In the genomic region with DNA sequence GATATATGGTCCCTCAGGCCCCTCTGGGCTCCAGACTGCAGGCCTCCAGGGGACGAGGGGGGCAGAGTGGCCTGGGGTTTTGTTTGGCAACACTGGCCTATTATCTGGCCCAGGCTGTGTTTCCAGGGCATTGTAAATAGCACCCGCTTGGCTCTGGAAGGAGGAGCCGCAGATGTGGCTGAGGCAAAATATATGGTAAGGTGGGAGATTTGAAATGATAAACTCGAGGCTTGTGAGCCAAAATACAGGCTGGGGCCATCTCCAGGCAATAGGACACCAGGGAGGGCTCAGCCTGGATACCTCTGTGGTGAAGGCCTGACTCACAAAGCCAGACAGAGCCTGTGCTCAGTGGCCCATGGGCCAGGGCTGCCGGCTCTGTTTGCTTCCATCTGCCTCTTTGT, we compare ENCODE assay signal across 12 cellular contexts. TPM values are rescaled to one million over a fixed set of nuclear protein-coding genes. Genes with fewer than 3 reads are reported as not detected.
A peak's percentile ranks its signal among the peaks of the same experiment; 100 is the strongest.
DNase-seq lines count a peak whose midpoint lies in the region; ATAC-seq and TF ChIP-seq lines count a peak whose summit lies in the region.
"Had no signal": no experiment of that assay in that cellular context is flagged by ENCODE, and none has a peak within 500 bp of the region (broad histone marks: within the 10 kb centered on the region; RNA-seq: fewer than 3 reads in every experiment).

No MANE protein-coding gene starts in this region.

- no peaks in the 10 kb centered on the region for H3K36me3 Mint-ChIP-seq in CD14-positive monocyte

- no peak for TF ChIP-seq CTCF in CD14-positive monocyte (IDR thresholded peaks at IDR 0.05)
- no peak for TF ChIP-seq CTCF in Panc1 (IDR thresholded peaks at IDR 0.05)
- TF ChIP-seq CTCF in foreskin fibroblast (IDR thresholded peaks at IDR 0.05; ENCODE audit: low read depth, low read length) = no peak
- TF ChIP-seq CTCF in psoas muscle (IDR thresholded peaks at IDR 0.05) = no peak
- no peak for TF ChIP-seq CTCF in GM10266 (IDR thresholded peaks at IDR 0.05; ENCODE audit: control insufficient read depth, insufficient read depth, low read depth, missing control alignments)

- in situ Hi-C loops in Panc1 (cut with HindIII; ENCODE audit: low pct_unique_long_range_greater_than_20kb, low sequenced_read_pairs) = no loop called here

- no peak overlapping the region for H3K27ac ChIP-seq in Panc1 (ENCODE audit: low read length)
- H3K27ac ChIP-seq in psoas muscle = peak overlapping the region; percentile 9
- H3K27ac ChIP-seq: testis had no signal

- H3K9me3 ChIP-seq in Panc1 (ENCODE audit: control insufficient read depth, insufficient read depth, low read depth, low read length) = no peaks in the 10 kb centered on the region
- no peaks in the 10 kb centered on the region for H3K9me3 ChIP-seq in psoas muscle
- H3K9me3 ChIP-seq: testis had no signal

- H3K27me3 Mint-ChIP-seq in CD14-positive monocyte (ENCODE audit: low read depth in 3 of 3) = peaks cover 0 to 4% (median 4%) of the 10 kb centered on the region in 3 donors

- DNase-seq in CD14-positive monocyte (ENCODE audit: low spot score) = no peak
- DNase-seq in Panc1 (ENCODE audit: low read depth, low spot score) = no peak
- DNase-seq in foreskin fibroblast = peak; percentile 54 to 78
- no peak for DNase-seq in psoas muscle
- no peak for DNase-seq in iPS-NIHi7 (ENCODE audit: extremely low spot score)
- no peak for DNase-seq in NCI-H187 (lab: John Stamatoyannopoulos, UW)
- no peak for DNase-seq in GM10266 (ENCODE audit: extremely low spot score)
- DNase-seq in AG08396 (ENCODE audit: low spot score) = no peak
- DNase-seq: activated T-cell treated with anti-CD3 and anti-CD28 coated beads, Interleukin-2, amount 50 U/mL, for 4 hours; NCI-H526 treated with DMSO at 0.1 percent for 48 hours; T1000; testis had no signal

- POLR2A ChIA-PET in Panc1 (lab: Charles Lee) = no interaction called here

- H3K36me3 ChIP-seq in Panc1 (ENCODE audit: control insufficient read depth, insufficient read depth, low read length) (no peaks in the 10 kb centered on the region), psoas muscle (ENCODE audit: insufficient read depth in 1 of 2, low read depth in 1 of 2) (no peaks in the 10 kb centered on the region)

- intact Hi-C loops in CD14-positive monocyte (cut with micrococcal nuclease) = no loop called here
- intact Hi-C loops in Panc1 (cut with micrococcal nuclease; ENCODE audit: unreplicated experiment) = no loop called here
- intact Hi-C loops in psoas muscle (cut with DNase I) = no loop called here

- peak overlapping the region; percentile 9 to 91 (median 57) for H3K27ac Mint-ChIP-seq in CD14-positive monocyte

- H3K9me3 Mint-ChIP-seq in CD14-positive monocyte = no peaks in the 10 kb centered on the region
- H3K9me3 Mint-ChIP-seq: activated T-cell treated with anti-CD3 and anti-CD28 coated beads, Interleukin-2, amount 50 U/mL, for 4 hours had no signal

- peaks cover 42% of the 10 kb centered on the region for H3K4me1 Mint-ChIP-seq in CD14-positive monocyte

- no peak overlapping the region for H3K4me3 Mint-ChIP-seq in CD14-positive monocyte
- H3K4me3 Mint-ChIP-seq: activated T-cell treated with anti-CD3 and anti-CD28 coated beads, Interleukin-2, amount 50 U/mL, for 4 hours had no signal

- H3K4me1 ChIP-seq in Panc1 (ENCODE audit: control insufficient read depth, insufficient read depth, low read length) (0 out of 2 replicates have a peak, but pooled peaks cover 4% of the 10 kb centered on the region), psoas muscle (no peaks in the 10 kb centered on the region)

- no peak overlapping the region for H3K4me3 ChIP-seq in Panc1 (ENCODE audit: low read depth in 2 of 2, low read length in 2 of 2)
- no peak overlapping the region for H3K4me3 ChIP-seq in foreskin fibroblast (ENCODE audit: low read depth in 1 of 2, low read length in 2 of 2)
- H3K4me3 ChIP-seq in psoas muscle = no peak overlapping the region
- H3K4me3 ChIP-seq: testis had no signal

- no TSS peak for BruUV-seq in Panc1 (replicated peaks; lab: Mats Ljungman, UMichigan)

- CTCF ChIA-PET in Panc1 (lab: Charles Lee) = no interaction called here

- H3K27me3 ChIP-seq in Panc1 (ENCODE audit: control insufficient read depth, insufficient read depth, low read length) = no peaks in the 10 kb centered on the region
- H3K27me3 ChIP-seq in psoas muscle (ENCODE audit: insufficient read depth in 3 of 3, low read length in 2 of 3) = no peaks in the 10 kb centered on the region
- H3K27me3 ChIP-seq: testis had no signal

- WGBS in psoas muscle, 3 donors = 53 to 62% (median 61%) methylated on average over 5 of the region's 5 CpGs

- ATAC-seq in Panc1 = peak; percentile 59; the same call in 1 of the 2 replicates
- ATAC-seq in psoas muscle = peak in 1 of 4 donors; percentile 21
- ATAC-seq: activated T-cell treated with anti-CD3 and anti-CD28 coated beads, Interleukin-2, amount 50 U/mL, for 4 hours had no signal

RNA-seq across cellular contexts. Expression of gene NAV1, which starts 14.0 kb away (rescaled TPM):
- polyA plus RNA-seq in CD14-positive monocyte (under 1 TPM; 0.37 to 0.89 TPM), psoas muscle (1 to 10 TPM; 1.8 to 3.1 (median 1.8) TPM)
- total RNA-seq in Panc1 (2021; ENCODE audit: unreplicated experiment) (29.0 TPM), psoas muscle (10 to 100 TPM in 3 of 4 donors, 1 to 10 TPM in 1; 8.4 to 13.3 (median 11.3) TPM)
- 15.2 TPM for polyA plus RNA-seq in Panc1 (2012; ENCODE audit: insufficient read length)

RNA-seq across cellular contexts. Expression of gene CSRP1, which starts 46.0 kb away (rescaled TPM):
- polyA plus RNA-seq in CD14-positive monocyte (100 to 1,000 TPM in 1 of 2 donors, 10 to 100 TPM in 1; 98.8 to 111 TPM), psoas muscle (10 to 100 TPM; 21.1 to 26.4 (median 23.2) TPM)
- total RNA-seq in Panc1 (2021; ENCODE audit: unreplicated experiment) (94.4 TPM), psoas muscle (10 to 100 TPM; 14.7 to 27.7 (median 24.3) TPM)
- 136 TPM for polyA plus RNA-seq in Panc1 (2012; ENCODE audit: insufficient read length)

Comparison
In these comparisons a context has a peak if more than half of its experiments do, and no peak if none do; other contexts are left out.
1. DNase-seq: peak in foreskin fibroblast (2 of 2); none in CD14-positive monocyte (single experiment), Panc1 (single experiment), psoas muscle (0 of 2), iPS-NIHi7 (single experiment), NCI-H187 (0 of 2), GM10266 (single experiment) and AG08396 (single experiment).